8 cellular contexts compared by ENCODE assay signal in the genomic region with DNA sequence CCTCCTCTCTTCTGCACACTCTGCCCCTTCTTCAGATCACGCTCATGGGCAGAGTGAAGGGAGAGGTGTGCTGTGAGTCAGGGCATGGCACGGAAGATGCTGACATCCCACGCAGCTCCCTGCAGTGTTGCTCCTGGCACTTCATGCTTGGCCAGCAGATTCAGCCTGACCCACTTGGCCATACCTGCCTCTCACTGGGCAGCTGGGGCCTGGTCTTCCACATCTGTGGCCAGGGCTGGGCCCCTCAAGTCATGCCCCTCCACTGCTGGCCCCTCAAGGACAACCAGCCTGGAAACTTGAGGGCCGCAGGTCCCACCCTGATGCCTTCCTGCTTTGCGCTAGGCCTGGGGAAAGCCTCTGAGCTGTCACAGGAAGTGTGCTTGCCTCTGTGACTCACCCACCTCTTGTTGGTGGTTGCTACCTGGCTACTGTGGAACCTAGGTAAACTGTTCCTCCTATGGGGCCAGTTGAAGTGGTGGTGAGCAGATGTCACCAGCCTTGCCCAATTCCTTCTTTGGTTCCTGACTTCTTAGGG. TPM values are rescaled to one million over a fixed set of nuclear protein-coding genes. Genes with fewer than 3 reads are reported as not detected.
DNase-seq lines count a peak whose midpoint lies in the region; ATAC-seq lines count a peak whose summit lies in the region.

No MANE protein-coding gene starts in this region.

- H3K27me3 Mint-ChIP-seq in T-helper 17 cell = no peaks in the 10 kb centered on the region
- H3K27me3 Mint-ChIP-seq in naive thymus-derived CD8-positive, alpha-beta T cell = no peaks in the 10 kb centered on the region

- peak in 2 of 3 donors; percentile 12 to 18 for DNase-seq in T-helper 17 cell
- peak; percentile 27 for DNase-seq in activated T-helper 9 cell treated with anti-CD3 and anti-CD28 coated beads, Interleukin-2, amount 50 U/mL, for 16 hours (ENCODE audit: low read depth)
- DNase-seq in naive thymus-derived CD8-positive, alpha-beta T cell = peak; percentile 16 to 82 (median 44)
- peak; percentile 55 for DNase-seq in stimulated activated naive CD8-positive, alpha-beta T cell treated with anti-CD3 and anti-CD28 coated beads, Interleukin-15, Interleukin-2, amounts not matched to agents 100 U/mL and 50 U/mL, for 24 hours
- no peak for DNase-seq in EL

- H3K4me3 Mint-ChIP-seq in T-helper 17 cell = peak overlapping the region; percentile 59
- peak overlapping the region in 4 of 10 donors; percentile 11 to 62 (median 51) for H3K4me3 Mint-ChIP-seq in naive thymus-derived CD8-positive, alpha-beta T cell

- H3K9me3 ChIP-seq in T-helper 17 cell (ENCODE audit: control insufficient read depth, low read length, poor library complexity, severe bottlenecking) = no peaks in the 10 kb centered on the region

- ATAC-seq in T-helper 17 cell (peak; percentile 98), GM18867 (IDR thresholded peaks at IDR 0.05; ENCODE audit: unreplicated experiment) (no peak), HG02852 (IDR thresholded peaks at IDR 0.05; ENCODE audit: unreplicated experiment) (no peak), HG02678 (IDR thresholded peaks at IDR 0.05; ENCODE audit: unreplicated experiment) (no peak)
- ATAC-seq in naive thymus-derived CD8-positive, alpha-beta T cell = peak; percentile 98 to 99
- peak; percentile 93 for ATAC-seq in stimulated activated naive CD8-positive, alpha-beta T cell treated with anti-CD3 and anti-CD28 coated beads, Interleukin-15, Interleukin-2, amounts not matched to agents 100 U/mL and 50 U/mL, for 24 hours

- peaks cover 4% of the 10 kb centered on the region for H3K36me3 Mint-ChIP-seq in T-helper 17 cell (ENCODE audit: low read depth)
- no peaks in the 10 kb centered on the region for H3K36me3 Mint-ChIP-seq in naive thymus-derived CD8-positive, alpha-beta T cell

- H3K9me3 Mint-ChIP-seq in naive thymus-derived CD8-positive, alpha-beta T cell = no peaks in the 10 kb centered on the region

- POLR2A ChIA-PET in naive thymus-derived CD8-positive, alpha-beta T cell (lab: Charles Lee) = interaction anchor here (0.6 to 0.7 kb wide), 2 partner anchors 69 to 586 kb away, joined by 3 to 4 read pairs; no protein-coding TSS in a partner anchor

- peak overlapping the region; percentile 86 for H3K27ac Mint-ChIP-seq in T-helper 17 cell
- H3K27ac Mint-ChIP-seq in naive thymus-derived CD8-positive, alpha-beta T cell = peak overlapping the region; percentile 66 to 96 (median 84)

- peaks cover 19% of the 10 kb centered on the region for H3K4me1 Mint-ChIP-seq in T-helper 17 cell
- H3K4me1 Mint-ChIP-seq in naive thymus-derived CD8-positive, alpha-beta T cell = peaks cover 10 to 21% (median 18%) of the 10 kb centered on the region in 4 donors

RNA-seq across cellular contexts. Expression of a gene that starts 48.7 kb away (rescaled TPM):
- total RNA-seq in T-helper 17 cell = under 1 TPM; 0.12 to 0.29 TPM
- total RNA-seq in naive thymus-derived CD8-positive, alpha-beta T cell = under 1 TPM; 0.22 to 0.23 TPM
- polyA plus RNA-seq in naive thymus-derived CD8-positive, alpha-beta T cell = under 1 TPM in 1 of 3 donors, not detected in 2; 0.19 TPM

Comparison
In these comparisons a context has a peak if more than half of its experiments do, and no peak if none do; other contexts are left out.
1. ATAC-seq: peak in T-helper 17 cell (single experiment), naive thymus-derived CD8-positive, alpha-beta T cell (2 of 2) and stimulated activated naive CD8-positive, alpha-beta T cell treated with anti-CD3 and anti-CD28 coated beads, Interleukin-15, Interleukin-2, amounts not matched to agents 100 U/mL and 50 U/mL, for 24 hours (single experiment); none in GM18867 (single experiment), HG02852 (single experiment) and HG02678 (single experiment).